ENCODE assay signal across 1 cellular context in genomic region chr20:50274570-50275430, GRCh38.
TF ChIP-seq lines count a peak whose summit lies in the region.

No MANE protein-coding gene starts in this region.

TF ChIP-seq in HepG2, 621 proteins besides CTCF, POLR2A, EP300 and RAD21 (continued from another document and continues in another):
- TF ChIP-seq, protein P1, sequence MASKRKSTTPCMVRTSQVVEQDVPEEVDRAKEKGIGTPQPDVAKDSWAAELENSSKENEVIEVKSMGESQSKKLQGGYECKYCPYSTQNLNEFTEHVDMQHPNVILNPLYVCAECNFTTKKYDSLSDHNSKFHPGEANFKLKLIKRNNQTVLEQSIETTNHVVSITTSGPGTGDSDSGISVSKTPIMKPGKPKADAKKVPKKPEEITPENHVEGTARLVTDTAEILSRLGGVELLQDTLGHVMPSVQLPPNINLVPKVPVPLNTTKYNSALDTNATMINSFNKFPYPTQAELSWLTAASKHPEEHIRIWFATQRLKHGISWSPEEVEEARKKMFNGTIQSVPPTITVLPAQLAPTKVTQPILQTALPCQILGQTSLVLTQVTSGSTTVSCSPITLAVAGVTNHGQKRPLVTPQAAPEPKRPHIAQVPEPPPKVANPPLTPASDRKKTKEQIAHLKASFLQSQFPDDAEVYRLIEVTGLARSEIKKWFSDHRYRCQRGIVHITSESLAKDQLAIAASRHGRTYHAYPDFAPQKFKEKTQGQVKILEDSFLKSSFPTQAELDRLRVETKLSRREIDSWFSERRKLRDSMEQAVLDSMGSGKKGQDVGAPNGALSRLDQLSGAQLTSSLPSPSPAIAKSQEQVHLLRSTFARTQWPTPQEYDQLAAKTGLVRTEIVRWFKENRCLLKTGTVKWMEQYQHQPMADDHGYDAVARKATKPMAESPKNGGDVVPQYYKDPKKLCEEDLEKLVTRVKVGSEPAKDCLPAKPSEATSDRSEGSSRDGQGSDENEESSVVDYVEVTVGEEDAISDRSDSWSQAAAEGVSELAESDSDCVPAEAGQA (IDR thresholded peaks at IDR 0.05; ENCODE audit: low read depth) = peak; percentile 89
- TF ChIP-seq, protein P1 (CRISPR knock-in tag; IDR thresholded peaks at IDR 0.05; ENCODE audit: borderline replicate concordance) = no peak
- peak; percentile 97 for TF ChIP-seq ERF (CRISPR knock-in tag; IDR thresholded peaks at IDR 0.05)
- TF ChIP-seq, protein P2, sequence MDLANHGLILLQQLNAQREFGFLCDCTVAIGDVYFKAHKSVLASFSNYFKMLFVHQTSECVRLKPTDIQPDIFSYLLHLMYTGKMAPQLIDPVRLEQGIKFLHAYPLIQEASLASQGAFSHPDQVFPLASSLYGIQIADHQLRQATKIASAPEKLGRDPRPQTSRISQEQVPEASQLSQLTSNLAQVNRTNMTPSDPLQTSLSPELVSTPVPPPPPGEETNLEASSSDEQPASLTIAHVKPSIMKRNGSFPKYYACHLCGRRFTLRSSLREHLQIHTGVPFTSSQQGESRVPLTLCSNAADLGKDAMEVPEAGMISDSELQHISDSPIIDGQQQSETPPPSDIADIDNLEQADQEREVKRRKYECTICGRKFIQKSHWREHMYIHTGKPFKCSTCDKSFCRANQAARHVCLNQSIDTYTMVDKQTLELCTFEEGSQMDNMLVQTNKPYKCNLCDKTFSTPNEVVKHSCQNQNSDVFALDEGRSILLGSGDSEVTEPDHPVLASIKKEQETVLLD (CRISPR knock-in tag; IDR thresholded peaks at IDR 0.05; ENCODE audit: low read depth) = no peak
- TF ChIP-seq REPIN1 (CRISPR knock-in tag; IDR thresholded peaks at IDR 0.05; ENCODE audit: borderline replicate concordance, low read depth) = no peak; the same call in 1 of the 2 replicates
- peak in 1 of 2 experiments; percentile 98; a peak in 2 of 4 replicates for TF ChIP-seq KLF16 (CRISPR knock-in tag; IDR thresholded peaks at IDR 0.05)
- TF ChIP-seq, protein P3, sequence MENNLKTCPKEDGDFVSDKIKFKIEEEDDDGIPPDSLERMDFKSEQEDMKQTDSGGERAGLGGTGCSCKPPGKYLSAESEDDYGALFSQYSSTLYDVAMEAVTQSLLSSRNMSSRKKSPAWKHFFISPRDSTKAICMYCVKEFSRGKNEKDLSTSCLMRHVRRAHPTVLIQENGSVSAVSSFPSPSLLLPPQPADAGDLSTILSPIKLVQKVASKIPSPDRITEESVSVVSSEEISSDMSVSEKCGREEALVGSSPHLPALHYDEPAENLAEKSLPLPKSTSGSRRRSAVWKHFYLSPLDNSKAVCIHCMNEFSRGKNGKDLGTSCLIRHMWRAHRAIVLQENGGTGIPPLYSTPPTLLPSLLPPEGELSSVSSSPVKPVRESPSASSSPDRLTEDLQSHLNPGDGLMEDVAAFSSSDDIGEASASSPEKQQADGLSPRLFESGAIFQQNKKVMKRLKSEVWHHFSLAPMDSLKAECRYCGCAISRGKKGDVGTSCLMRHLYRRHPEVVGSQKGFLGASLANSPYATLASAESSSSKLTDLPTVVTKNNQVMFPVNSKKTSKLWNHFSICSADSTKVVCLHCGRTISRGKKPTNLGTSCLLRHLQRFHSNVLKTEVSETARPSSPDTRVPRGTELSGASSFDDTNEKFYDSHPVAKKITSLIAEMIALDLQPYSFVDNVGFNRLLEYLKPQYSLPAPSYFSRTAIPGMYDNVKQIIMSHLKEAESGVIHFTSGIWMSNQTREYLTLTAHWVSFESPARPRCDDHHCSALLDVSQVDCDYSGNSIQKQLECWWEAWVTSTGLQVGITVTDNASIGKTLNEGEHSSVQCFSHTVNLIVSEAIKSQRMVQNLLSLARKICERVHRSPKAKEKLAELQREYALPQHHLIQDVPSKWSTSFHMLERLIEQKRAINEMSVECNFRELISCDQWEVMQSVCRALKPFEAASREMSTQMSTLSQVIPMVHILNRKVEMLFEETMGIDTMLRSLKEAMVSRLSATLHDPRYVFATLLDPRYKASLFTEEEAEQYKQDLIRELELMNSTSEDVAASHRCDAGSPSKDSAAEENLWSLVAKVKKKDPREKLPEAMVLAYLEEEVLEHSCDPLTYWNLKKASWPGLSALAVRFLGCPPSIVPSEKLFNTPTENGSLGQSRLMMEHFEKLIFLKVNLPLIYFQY (CRISPR knock-in tag; IDR thresholded peaks at IDR 0.05; ENCODE audit: borderline replicate concordance) = peak; percentile 98
- no peak for TF ChIP-seq JUN (CRISPR knock-in tag; IDR thresholded peaks at IDR 0.05)
- peak; percentile 95 for TF ChIP-seq ZNF350 (CRISPR knock-in tag; IDR thresholded peaks at IDR 0.05; ENCODE audit: borderline replicate concordance, low read depth)
- peak; percentile 90 for TF ChIP-seq ZNF441 (CRISPR knock-in tag; IDR thresholded peaks at IDR 0.05; ENCODE audit: borderline replicate concordance)
- TF ChIP-seq ZNF558 (CRISPR knock-in tag; IDR thresholded peaks at IDR 0.05; ENCODE audit: borderline replicate concordance) = no peak
- TF ChIP-seq PRMT3 (CRISPR knock-in tag; IDR thresholded peaks at IDR 0.05; ENCODE audit: borderline replicate concordance, low read depth) = no peak
- peak; percentile 91; the same call in 1 of the 2 replicates for TF ChIP-seq ARHGAP35 (CRISPR knock-in tag; IDR thresholded peaks at IDR 0.05; ENCODE audit: borderline replicate concordance)
- TF ChIP-seq, protein P4, sequence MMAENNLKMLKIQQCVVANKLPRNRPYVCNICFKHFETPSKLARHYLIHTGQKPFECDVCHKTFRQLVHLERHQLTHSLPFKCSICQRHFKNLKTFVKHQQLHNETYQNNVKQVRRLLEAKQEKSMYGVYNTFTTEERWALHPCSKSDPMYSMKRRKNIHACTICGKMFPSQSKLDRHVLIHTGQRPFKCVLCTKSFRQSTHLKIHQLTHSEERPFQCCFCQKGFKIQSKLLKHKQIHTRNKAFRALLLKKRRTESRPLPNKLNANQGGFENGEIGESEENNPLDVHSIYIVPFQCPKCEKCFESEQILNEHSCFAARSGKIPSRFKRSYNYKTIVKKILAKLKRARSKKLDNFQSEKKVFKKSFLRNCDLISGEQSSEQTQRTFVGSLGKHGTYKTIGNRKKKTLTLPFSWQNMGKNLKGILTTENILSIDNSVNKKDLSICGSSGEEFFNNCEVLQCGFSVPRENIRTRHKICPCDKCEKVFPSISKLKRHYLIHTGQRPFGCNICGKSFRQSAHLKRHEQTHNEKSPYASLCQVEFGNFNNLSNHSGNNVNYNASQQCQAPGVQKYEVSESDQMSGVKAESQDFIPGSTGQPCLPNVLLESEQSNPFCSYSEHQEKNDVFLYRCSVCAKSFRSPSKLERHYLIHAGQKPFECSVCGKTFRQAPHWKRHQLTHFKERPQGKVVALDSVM (CRISPR knock-in tag; IDR thresholded peaks at IDR 0.05) = peak; percentile 54; the same call in 1 of the 2 replicates
- peak; percentile 93 for TF ChIP-seq GABPB1 (CRISPR knock-in tag; IDR thresholded peaks at IDR 0.05)
- peak; percentile 99 for TF ChIP-seq HIVEP1 (CRISPR knock-in tag; IDR thresholded peaks at IDR 0.05)
- TF ChIP-seq ZNF614 (CRISPR knock-in tag; IDR thresholded peaks at IDR 0.05; ENCODE audit: borderline replicate concordance) = peak; percentile 98; the same call in 1 of the 2 replicates
- TF ChIP-seq ZNF138 (CRISPR knock-in tag; IDR thresholded peaks at IDR 0.05; ENCODE audit: low read depth) = no peak
- no peak for TF ChIP-seq GRHL1 (CRISPR knock-in tag; conservative IDR thresholded peaks at IDR 0.05)
- TF ChIP-seq, protein P5, sequence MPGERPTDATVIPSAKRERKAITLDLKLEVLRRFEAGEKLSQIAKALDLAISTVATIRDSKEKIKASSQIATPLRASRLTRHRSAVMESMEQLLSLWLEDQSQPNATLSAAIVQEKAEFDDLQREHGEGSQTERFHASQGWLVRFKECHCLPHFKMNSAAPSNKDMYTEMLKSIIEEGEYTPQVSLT (CRISPR knock-in tag; IDR thresholded peaks at IDR 0.05; ENCODE audit: borderline replicate concordance, low read depth) = no peak
- peak; percentile 79 for TF ChIP-seq ZNF20 (CRISPR knock-in tag; IDR thresholded peaks at IDR 0.05)
- peak; percentile 89 for TF ChIP-seq BCL6 (CRISPR knock-in tag; IDR thresholded peaks at IDR 0.05)
- no peak for TF ChIP-seq ZNF598 (CRISPR knock-in tag; IDR thresholded peaks at IDR 0.05; ENCODE audit: borderline replicate concordance)
- no peak for TF ChIP-seq ZNF780A (CRISPR knock-in tag; IDR thresholded peaks at IDR 0.05)
- no peak for TF ChIP-seq RORA (CRISPR knock-in tag; IDR thresholded peaks at IDR 0.05)
- TF ChIP-seq, protein P6, sequence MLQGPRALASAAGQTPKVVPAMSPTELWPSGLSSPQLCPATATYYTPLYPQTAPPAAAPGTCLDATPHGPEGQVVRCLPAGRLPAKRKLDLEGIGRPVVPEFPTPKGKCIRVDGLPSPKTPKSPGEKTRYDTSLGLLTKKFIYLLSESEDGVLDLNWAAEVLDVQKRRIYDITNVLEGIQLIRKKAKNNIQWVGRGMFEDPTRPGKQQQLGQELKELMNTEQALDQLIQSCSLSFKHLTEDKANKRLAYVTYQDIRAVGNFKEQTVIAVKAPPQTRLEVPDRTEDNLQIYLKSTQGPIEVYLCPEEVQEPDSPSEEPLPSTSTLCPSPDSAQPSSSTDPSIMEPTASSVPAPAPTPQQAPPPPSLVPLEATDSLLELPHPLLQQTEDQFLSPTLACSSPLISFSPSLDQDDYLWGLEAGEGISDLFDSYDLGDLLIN (CRISPR knock-in tag; IDR thresholded peaks at IDR 0.05; ENCODE audit: borderline replicate concordance) = no peak
- peak; percentile 45; the same call in 1 of the 2 replicates for TF ChIP-seq MIXL1 (CRISPR knock-in tag; IDR thresholded peaks at IDR 0.05)
- TF ChIP-seq, protein P7, sequence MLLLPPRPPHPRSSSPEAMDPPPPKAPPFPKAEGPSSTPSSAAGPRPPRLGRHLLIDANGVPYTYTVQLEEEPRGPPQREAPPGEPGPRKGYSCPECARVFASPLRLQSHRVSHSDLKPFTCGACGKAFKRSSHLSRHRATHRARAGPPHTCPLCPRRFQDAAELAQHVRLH (CRISPR knock-in tag; IDR thresholded peaks at IDR 0.05; ENCODE audit: borderline replicate concordance, low read depth) = peak; percentile 96; the same call in 1 of the 2 replicates
- TF ChIP-seq ATF1 (CRISPR knock-in tag; IDR thresholded peaks at IDR 0.05) = no peak
- TF ChIP-seq, protein P8, sequence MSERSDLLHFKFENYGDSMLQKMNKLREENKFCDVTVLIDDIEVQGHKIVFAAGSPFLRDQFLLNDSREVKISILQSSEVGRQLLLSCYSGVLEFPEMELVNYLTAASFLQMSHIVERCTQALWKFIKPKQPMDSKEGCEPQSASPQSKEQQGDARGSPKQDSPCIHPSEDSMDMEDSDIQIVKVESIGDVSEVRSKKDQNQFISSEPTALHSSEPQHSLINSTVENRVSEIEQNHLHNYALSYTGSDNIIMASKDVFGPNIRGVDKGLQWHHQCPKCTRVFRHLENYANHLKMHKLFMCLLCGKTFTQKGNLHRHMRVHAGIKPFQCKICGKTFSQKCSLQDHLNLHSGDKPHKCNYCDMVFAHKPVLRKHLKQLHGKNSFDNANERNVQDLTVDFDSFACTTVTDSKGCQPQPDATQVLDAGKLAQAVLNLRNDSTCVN (CRISPR knock-in tag; IDR thresholded peaks at IDR 0.05; ENCODE audit: borderline replicate concordance) = peak; percentile 89; the same call in 1 of the 2 replicates
- TF ChIP-seq HNF4A (CRISPR knock-in tag; IDR thresholded peaks at IDR 0.05) = peak; percentile 86
- TF ChIP-seq POGZ (CRISPR knock-in tag; IDR thresholded peaks at IDR 0.05) = peak; percentile 95
- TF ChIP-seq, protein P9, sequence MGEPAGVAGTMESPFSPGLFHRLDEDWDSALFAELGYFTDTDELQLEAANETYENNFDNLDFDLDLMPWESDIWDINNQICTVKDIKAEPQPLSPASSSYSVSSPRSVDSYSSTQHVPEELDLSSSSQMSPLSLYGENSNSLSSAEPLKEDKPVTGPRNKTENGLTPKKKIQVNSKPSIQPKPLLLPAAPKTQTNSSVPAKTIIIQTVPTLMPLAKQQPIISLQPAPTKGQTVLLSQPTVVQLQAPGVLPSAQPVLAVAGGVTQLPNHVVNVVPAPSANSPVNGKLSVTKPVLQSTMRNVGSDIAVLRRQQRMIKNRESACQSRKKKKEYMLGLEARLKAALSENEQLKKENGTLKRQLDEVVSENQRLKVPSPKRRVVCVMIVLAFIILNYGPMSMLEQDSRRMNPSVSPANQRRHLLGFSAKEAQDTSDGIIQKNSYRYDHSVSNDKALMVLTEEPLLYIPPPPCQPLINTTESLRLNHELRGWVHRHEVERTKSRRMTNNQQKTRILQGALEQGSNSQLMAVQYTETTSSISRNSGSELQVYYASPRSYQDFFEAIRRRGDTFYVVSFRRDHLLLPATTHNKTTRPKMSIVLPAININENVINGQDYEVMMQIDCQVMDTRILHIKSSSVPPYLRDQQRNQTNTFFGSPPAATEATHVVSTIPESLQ (CRISPR knock-in tag; conservative IDR thresholded peaks at IDR 0.05) = no peak
- TF ChIP-seq, protein P10, sequence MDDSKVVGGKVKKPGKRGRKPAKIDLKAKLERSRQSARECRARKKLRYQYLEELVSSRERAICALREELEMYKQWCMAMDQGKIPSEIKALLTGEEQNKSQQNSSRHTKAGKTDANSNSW (CRISPR knock-in tag; IDR thresholded peaks at IDR 0.05; ENCODE audit: borderline replicate concordance) = no peak
- TF ChIP-seq, protein P11, sequence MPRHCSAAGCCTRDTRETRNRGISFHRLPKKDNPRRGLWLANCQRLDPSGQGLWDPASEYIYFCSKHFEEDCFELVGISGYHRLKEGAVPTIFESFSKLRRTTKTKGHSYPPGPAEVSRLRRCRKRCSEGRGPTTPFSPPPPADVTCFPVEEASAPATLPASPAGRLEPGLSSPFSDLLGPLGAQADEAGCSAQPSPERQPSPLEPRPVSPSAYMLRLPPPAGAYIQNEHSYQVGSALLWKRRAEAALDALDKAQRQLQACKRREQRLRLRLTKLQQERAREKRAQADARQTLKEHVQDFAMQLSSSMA (CRISPR knock-in tag; IDR thresholded peaks at IDR 0.05) = peak; percentile 88
